In genomic region chr13:45521292-45521691, GRCh38 we compare ENCODE assay signal across 10 cellular contexts. TPM values are rescaled to one million over a fixed set of nuclear protein-coding genes. Genes with fewer than 3 reads are reported as not detected.
DNase-seq lines count a peak whose midpoint lies in the region; ATAC-seq and TF ChIP-seq lines count a peak whose summit lies in the region.
"Had no signal": no experiment of that assay in that cellular context is flagged by ENCODE, and none has a peak within 500 bp of the region (broad histone marks: within the 10 kb centered on the region; RNA-seq: fewer than 3 reads in every experiment).

No MANE protein-coding gene starts in this region.

- H3K27ac ChIP-seq in GM23248, result no peak overlapping the region

- ATAC-seq in stimulated activated memory B cell treated with anti-CD40 and anti-IgM and Interleukin-4, amounts not matched to agents 10 μg/mL and 1 μg/mL and 100 μg/mL, for 72 hours, result no peak
- no peak for ATAC-seq in HG03460 (IDR thresholded peaks at IDR 0.05; ENCODE audit: unreplicated experiment)

- DNase-seq in GM23248, result peak; percentile 50
- DNase-seq in NOMO-1 treated with DMSO at 0.1 percent for 48 hours (lab: John Stamatoyannopoulos, UW; ENCODE audit: unreplicated experiment), result peak; percentile 85
- peak; percentile 66 for DNase-seq in fibroblast of gingiva (ENCODE audit: low read depth)
- no peak for DNase-seq in osteocyte (ENCODE audit: extremely low spot score, unreplicated experiment)
- DNase-seq in activated naive CD4-positive, alpha-beta T cell treated with Interleukin-2 at 50 U/mL for 16 hours, result no peak
- DNase-seq: DMS79, NCI-H187 treated with DMSO at 0.1 percent for 48 hours, T1000 had no signal

- no peak overlapping the region for H2AFZ ChIP-seq in GM23248

- no peaks in the 10 kb centered on the region for H4K20me1 ChIP-seq in GM23248 (ENCODE audit: insufficient read depth)

- H3K9me3 ChIP-seq in GM23248 (ENCODE audit: low read depth), result no peaks in the 10 kb centered on the region

- H3K27ac Mint-ChIP-seq in osteocyte (ENCODE audit: unreplicated experiment), result peak overlapping the region; percentile 75
- no peak overlapping the region for H3K27ac Mint-ChIP-seq in stimulated activated memory B cell treated with anti-CD40 and anti-IgM and Interleukin-4, amounts not matched to agents 10 μg/mL and 1 μg/mL and 100 μg/mL, for 72 hours

- peaks cover 41% of the 10 kb centered on the region for H3K36me3 ChIP-seq in GM23248 (ENCODE audit: low read depth)

- peaks cover 31% of the 10 kb centered on the region for H3K4me1 Mint-ChIP-seq in osteocyte (ENCODE audit: unreplicated experiment)
- H3K4me1 Mint-ChIP-seq in stimulated activated memory B cell treated with anti-CD40 and anti-IgM and Interleukin-4, amounts not matched to agents 10 μg/mL and 1 μg/mL and 100 μg/mL, for 72 hours, result no peaks in the 10 kb centered on the region

- no peak overlapping the region for H3K4me3 Mint-ChIP-seq in osteocyte (ENCODE audit: unreplicated experiment)
- H3K4me3 Mint-ChIP-seq in stimulated activated memory B cell treated with anti-CD40 and anti-IgM and Interleukin-4, amounts not matched to agents 10 μg/mL and 1 μg/mL and 100 μg/mL, for 72 hours, result no peak overlapping the region

- peaks cover 42% of the 10 kb centered on the region for H3F3A ChIP-seq in GM23248 (ENCODE audit: insufficient read depth)

- 93% methylated on average over 4 of the region's 4 CpGs for WGBS in GM23248 (ENCODE audit: low coverage in 1 of 2, low lambda C conversion rate in 2 of 2, missing lambda C conversion rate in 2 of 2), 2 experiments

- peaks cover 54% of the 10 kb centered on the region for H3K36me3 Mint-ChIP-seq in osteocyte (ENCODE audit: unreplicated experiment)
- peaks cover 62% of the 10 kb centered on the region for H3K36me3 Mint-ChIP-seq in stimulated activated memory B cell treated with anti-CD40 and anti-IgM and Interleukin-4, amounts not matched to agents 10 μg/mL and 1 μg/mL and 100 μg/mL, for 72 hours

- in situ Hi-C loops in GM23248 (cut with MboI), result no loop called here

- peaks cover 28% of the 10 kb centered on the region for H3K4me1 ChIP-seq in GM23248 (ENCODE audit: insufficient read depth)

- H3K4me2 ChIP-seq in GM23248 (ENCODE audit: unreplicated experiment), result no peak overlapping the region

- TF ChIP-seq CTCF in osteocyte (IDR thresholded peaks at IDR 0.05), result no peak

- no peaks in the 10 kb centered on the region for H3K9me3 Mint-ChIP-seq in osteocyte (ENCODE audit: unreplicated experiment)
- H3K9me3 Mint-ChIP-seq in stimulated activated memory B cell treated with anti-CD40 and anti-IgM and Interleukin-4, amounts not matched to agents 10 μg/mL and 1 μg/mL and 100 μg/mL, for 72 hours, result no peaks in the 10 kb centered on the region

- no peaks in the 10 kb centered on the region for H3K9me2 ChIP-seq in GM23248 (ENCODE audit: insufficient read depth)

- H3K4me3 ChIP-seq in GM23248, result no peak overlapping the region

- H3K27me3 Mint-ChIP-seq in osteocyte (ENCODE audit: unreplicated experiment), result no peaks in the 10 kb centered on the region
- no peaks in the 10 kb centered on the region for H3K27me3 Mint-ChIP-seq in stimulated activated memory B cell treated with anti-CD40 and anti-IgM and Interleukin-4, amounts not matched to agents 10 μg/mL and 1 μg/mL and 100 μg/mL, for 72 hours

- no peaks in the 10 kb centered on the region for H3K27me3 ChIP-seq in GM23248 (replicated peaks; ENCODE audit: insufficient read depth)

- peaks cover 29% of the 10 kb centered on the region for H3K79me2 ChIP-seq in GM23248 (ENCODE audit: insufficient read depth)

- H3K9ac ChIP-seq in GM23248, result no peak overlapping the region

RNA-seq across cellular contexts. Expression of gene COG3, which starts 56.6 kb away (rescaled TPM):
- total RNA-seq in GM23248 (2014; rRNA removed; shearing (Covaris generic)), result 17.9 and 26.7 TPM in 2 replicates
- polyA plus RNA-seq in GM23248 (2016; fragmentation: Nextera tagmentation; extraction: Ambion mirVana), result 16.6 and 19.3 TPM in 2 replicates
- total RNA-seq in osteocyte, result 27.4 and 31.0 TPM in 2 replicates

Comparison
In these comparisons a context has a peak if more than half of its experiments do, and no peak if none do; other contexts are left out.
1. DNase-seq: peak in GM23248 (single experiment), NOMO-1 treated with DMSO at 0.1 percent for 48 hours (single experiment) and fibroblast of gingiva (single experiment); none in osteocyte (single experiment) and activated naive CD4-positive, alpha-beta T cell treated with Interleukin-2 at 50 U/mL for 16 hours (single experiment).